Comparison of ENCODE assay signal across 1 cellular context in the genomic region with DNA sequence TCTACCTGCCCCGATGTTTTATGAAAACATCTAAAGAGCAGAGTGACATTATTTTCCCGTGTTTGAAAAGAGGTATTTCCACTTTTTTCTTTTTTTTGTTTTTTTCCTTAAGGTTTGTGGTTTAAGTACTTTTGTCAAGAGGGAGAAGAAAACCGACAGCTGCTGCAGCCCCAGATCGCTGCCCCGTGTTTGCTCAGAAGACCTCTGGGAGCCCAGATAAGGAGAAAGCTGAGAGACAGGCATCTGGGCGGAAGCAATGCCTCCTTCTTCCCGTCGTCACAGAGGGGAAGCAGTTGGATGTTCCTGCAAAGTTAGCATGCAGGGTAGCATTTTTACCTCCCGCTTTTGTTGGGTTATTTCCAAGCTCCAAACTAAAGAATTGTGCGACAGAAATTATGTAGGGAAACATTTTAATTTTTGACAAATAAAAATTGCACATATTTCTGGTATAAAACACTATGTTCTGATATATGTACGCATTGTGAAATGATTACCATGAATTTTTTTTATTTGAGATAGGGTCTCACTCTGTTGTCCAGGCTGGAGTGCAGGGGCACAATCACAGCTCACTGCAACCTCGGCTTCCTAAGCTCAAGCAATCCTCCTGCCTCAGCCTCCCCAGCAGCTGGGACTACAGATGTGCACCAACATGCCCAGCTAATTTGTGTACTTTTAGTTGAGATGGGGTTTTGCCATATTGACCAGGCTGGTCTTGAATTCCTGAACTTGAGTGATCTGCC.
A peak's percentile ranks its signal among the peaks of the same experiment; 100 is the strongest.
TF ChIP-seq lines count a peak whose summit lies in the region.

No MANE protein-coding gene starts in this region.

TF ChIP-seq in K562, 482 proteins besides CTCF, POLR2A, EP300 and RAD21 (continued from another document and continues in another):
- TF ChIP-seq AFF1 (IDR thresholded peaks at IDR 0.05; ENCODE audit: low read depth in 1 of 2, partially characterized antibody in 2 of 2) (peak in 1 of 2 experiments; percentile 48), ZNF347 (CRISPR knock-in tag; IDR thresholded peaks at IDR 0.05; ENCODE audit: low read depth) (no peak), MEF2A (IDR thresholded peaks at IDR 0.05; ENCODE audit: control insufficient read depth, low read depth, low read length) (peak; percentile 22; the same call in 1 of the 2 replicates), ZNF583 (CRISPR knock-in tag; IDR thresholded peaks at IDR 0.05) (no peak), MEF2D (tag; conservative IDR thresholded peaks at IDR 0.05; ENCODE audit: low read depth) (no peak), RCOR1 (IDR thresholded peaks at IDR 0.05; ENCODE audit: borderline replicate concordance in 1 of 2, low read depth in 2 of 2, low read length in 2 of 2) (peak; percentile 66 to 92; a peak in 3 of 4 replicates), BCL6 (CRISPR knock-in tag; IDR thresholded peaks at IDR 0.05) (no peak), DACH1 (IDR thresholded peaks at IDR 0.05; ENCODE audit: partially characterized antibody) (no peak), ZNF184 (CRISPR knock-in tag; IDR thresholded peaks at IDR 0.05) (no peak), MCM5 (IDR thresholded peaks at IDR 0.05; ENCODE audit: low read depth) (no peak), ELF1 (tag; IDR thresholded peaks at IDR 0.05) (peak; percentile 49; the same call in 1 of the 2 replicates), PTTG1 (tag; IDR thresholded peaks at IDR 0.05; ENCODE audit: low read depth) (no peak), ATF7 (IDR thresholded peaks at IDR 0.05) (peak; percentile 50; the same call in 1 of the 2 replicates), KLF1 (tag; IDR thresholded peaks at IDR 0.05) (no peak), BDP1 (IDR thresholded peaks at IDR 0.05; ENCODE audit: insufficient read depth, insufficient read length) (no peak), ZNF444 (CRISPR knock-in tag; IDR thresholded peaks at IDR 0.05) (no peak), ELF2 (CRISPR knock-in tag; IDR thresholded peaks at IDR 0.05) (no peak), ZNF507 (tag; conservative IDR thresholded peaks at IDR 0.05) (no peak), SRSF9 (IDR thresholded peaks at IDR 0.05; ENCODE audit: borderline replicate concordance, low read depth, low read length) (no peak), PBX2 (CRISPR knock-in tag; IDR thresholded peaks at IDR 0.05; ENCODE audit: low read depth) (no peak), PBX2 (tag; conservative IDR thresholded peaks at IDR 0.05; ENCODE audit: low read depth) (peak; percentile 48; the same call in 1 of the 2 replicates), HDGF (IDR thresholded peaks at IDR 0.05) (no peak), ZNF644 (tag; IDR thresholded peaks at IDR 0.05; ENCODE audit: low read depth) (0 out of 2 replicates have a peak, but pooled peaks have one; percentile 28), EGR1 (conservative IDR thresholded peaks at IDR 0.05) (no peak; the same call in 1 of the 2 replicates), ZNF146 (CRISPR knock-in tag; IDR thresholded peaks at IDR 0.05; ENCODE audit: unreplicated experiment) (no peak), KAT2B (IDR thresholded peaks at IDR 0.05; ENCODE audit: low read depth, low read length) (no peak), RUNX1 (IDR thresholded peaks at IDR 0.05; ENCODE audit: low read depth) (peak; percentile 69; the same call in 1 of the 2 replicates), ZC3H11A (IDR thresholded peaks at IDR 0.05; ENCODE audit: low read depth, low read length) (no peak), FOXJ3 (CRISPR knock-in tag; IDR thresholded peaks at IDR 0.05) (no peak), THAP7 (CRISPR knock-in tag; IDR thresholded peaks at IDR 0.05) (no peak), EZH2 (IDR thresholded peaks at IDR 0.05; ENCODE audit: borderline replicate concordance, low read depth, low read length) (no peak), ZNF263 (CRISPR knock-in tag; IDR thresholded peaks at IDR 0.05; ENCODE audit: borderline replicate concordance) (no peak), CCNT2 (IDR thresholded peaks at IDR 0.05; ENCODE audit: borderline replicate concordance, extremely low read depth, insufficient read length, low read depth, low read length) (peak; percentile 76), MCM3 (IDR thresholded peaks at IDR 0.05) (no peak), ZNF75A (CRISPR knock-in tag; IDR thresholded peaks at IDR 0.05) (no peak), MIER1 (IDR thresholded peaks at IDR 0.05; ENCODE audit: low read depth) (no peak), CBFA2T2 (conservative IDR thresholded peaks at IDR 0.05) (peak; percentile 97), FOXM1 (IDR thresholded peaks at IDR 0.05; ENCODE audit: low read depth) (peak; percentile 94), FOXM1 (CRISPR knock-in tag; IDR thresholded peaks at IDR 0.05; ENCODE audit: low read depth) (no peak), SOX6 (IDR thresholded peaks at IDR 0.05) (peak; percentile 90), TAF9B (IDR thresholded peaks at IDR 0.05; ENCODE audit: partially characterized antibody) (no peak)
- TF ChIP-seq, protein P1, sequence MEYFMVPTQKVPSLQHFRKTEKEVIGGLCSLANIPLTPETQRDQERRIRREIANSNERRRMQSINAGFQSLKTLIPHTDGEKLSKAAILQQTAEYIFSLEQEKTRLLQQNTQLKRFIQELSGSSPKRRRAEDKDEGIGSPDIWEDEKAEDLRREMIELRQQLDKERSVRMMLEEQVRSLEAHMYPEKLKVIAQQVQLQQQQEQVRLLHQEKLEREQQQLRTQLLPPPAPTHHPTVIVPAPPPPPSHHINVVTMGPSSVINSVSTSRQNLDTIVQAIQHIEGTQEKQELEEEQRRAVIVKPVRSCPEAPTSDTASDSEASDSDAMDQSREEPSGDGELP (CRISPR knock-in tag; IDR thresholded peaks at IDR 0.05; ENCODE audit: borderline replicate concordance), result peak; percentile 34; the same call in 1 of the 2 replicates
- TF ChIP-seq, protein P2, sequence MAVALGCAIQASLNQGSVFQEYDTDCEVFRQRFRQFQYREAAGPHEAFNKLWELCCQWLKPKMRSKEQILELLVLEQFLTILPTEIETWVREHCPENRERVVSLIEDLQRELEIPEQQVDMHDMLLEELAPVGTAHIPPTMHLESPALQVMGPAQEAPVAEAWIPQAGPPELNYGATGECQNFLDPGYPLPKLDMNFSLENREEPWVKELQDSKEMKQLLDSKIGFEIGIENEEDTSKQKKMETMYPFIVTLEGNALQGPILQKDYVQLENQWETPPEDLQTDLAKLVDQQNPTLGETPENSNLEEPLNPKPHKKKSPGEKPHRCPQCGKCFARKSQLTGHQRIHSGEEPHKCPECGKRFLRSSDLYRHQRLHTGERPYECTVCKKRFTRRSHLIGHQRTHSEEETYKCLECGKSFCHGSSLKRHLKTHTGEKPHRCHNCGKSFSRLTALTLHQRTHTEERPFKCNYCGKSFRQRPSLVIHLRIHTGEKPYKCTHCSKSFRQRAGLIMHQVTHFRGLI (CRISPR knock-in tag; IDR thresholded peaks at IDR 0.05), result peak; percentile 62; the same call in 1 of the 2 replicates
- TF ChIP-seq, protein P3, sequence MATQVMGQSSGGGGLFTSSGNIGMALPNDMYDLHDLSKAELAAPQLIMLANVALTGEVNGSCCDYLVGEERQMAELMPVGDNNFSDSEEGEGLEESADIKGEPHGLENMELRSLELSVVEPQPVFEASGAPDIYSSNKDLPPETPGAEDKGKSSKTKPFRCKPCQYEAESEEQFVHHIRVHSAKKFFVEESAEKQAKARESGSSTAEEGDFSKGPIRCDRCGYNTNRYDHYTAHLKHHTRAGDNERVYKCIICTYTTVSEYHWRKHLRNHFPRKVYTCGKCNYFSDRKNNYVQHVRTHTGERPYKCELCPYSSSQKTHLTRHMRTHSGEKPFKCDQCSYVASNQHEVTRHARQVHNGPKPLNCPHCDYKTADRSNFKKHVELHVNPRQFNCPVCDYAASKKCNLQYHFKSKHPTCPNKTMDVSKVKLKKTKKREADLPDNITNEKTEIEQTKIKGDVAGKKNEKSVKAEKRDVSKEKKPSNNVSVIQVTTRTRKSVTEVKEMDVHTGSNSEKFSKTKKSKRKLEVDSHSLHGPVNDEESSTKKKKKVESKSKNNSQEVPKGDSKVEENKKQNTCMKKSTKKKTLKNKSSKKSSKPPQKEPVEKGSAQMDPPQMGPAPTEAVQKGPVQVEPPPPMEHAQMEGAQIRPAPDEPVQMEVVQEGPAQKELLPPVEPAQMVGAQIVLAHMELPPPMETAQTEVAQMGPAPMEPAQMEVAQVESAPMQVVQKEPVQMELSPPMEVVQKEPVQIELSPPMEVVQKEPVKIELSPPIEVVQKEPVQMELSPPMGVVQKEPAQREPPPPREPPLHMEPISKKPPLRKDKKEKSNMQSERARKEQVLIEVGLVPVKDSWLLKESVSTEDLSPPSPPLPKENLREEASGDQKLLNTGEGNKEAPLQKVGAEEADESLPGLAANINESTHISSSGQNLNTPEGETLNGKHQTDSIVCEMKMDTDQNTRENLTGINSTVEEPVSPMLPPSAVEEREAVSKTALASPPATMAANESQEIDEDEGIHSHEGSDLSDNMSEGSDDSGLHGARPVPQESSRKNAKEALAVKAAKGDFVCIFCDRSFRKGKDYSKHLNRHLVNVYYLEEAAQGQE (CRISPR knock-in tag; IDR thresholded peaks at IDR 0.05; ENCODE audit: low read depth), result no peak
- TF ChIP-seq, protein P4, sequence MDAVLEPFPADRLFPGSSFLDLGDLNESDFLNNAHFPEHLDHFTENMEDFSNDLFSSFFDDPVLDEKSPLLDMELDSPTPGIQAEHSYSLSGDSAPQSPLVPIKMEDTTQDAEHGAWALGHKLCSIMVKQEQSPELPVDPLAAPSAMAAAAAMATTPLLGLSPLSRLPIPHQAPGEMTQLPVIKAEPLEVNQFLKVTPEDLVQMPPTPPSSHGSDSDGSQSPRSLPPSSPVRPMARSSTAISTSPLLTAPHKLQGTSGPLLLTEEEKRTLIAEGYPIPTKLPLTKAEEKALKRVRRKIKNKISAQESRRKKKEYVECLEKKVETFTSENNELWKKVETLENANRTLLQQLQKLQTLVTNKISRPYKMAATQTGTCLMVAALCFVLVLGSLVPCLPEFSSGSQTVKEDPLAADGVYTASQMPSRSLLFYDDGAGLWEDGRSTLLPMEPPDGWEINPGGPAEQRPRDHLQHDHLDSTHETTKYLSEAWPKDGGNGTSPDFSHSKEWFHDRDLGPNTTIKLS (IDR thresholded peaks at IDR 0.05; ENCODE audit: borderline replicate concordance, low read depth), result no peak
- TF ChIP-seq, protein P5, sequence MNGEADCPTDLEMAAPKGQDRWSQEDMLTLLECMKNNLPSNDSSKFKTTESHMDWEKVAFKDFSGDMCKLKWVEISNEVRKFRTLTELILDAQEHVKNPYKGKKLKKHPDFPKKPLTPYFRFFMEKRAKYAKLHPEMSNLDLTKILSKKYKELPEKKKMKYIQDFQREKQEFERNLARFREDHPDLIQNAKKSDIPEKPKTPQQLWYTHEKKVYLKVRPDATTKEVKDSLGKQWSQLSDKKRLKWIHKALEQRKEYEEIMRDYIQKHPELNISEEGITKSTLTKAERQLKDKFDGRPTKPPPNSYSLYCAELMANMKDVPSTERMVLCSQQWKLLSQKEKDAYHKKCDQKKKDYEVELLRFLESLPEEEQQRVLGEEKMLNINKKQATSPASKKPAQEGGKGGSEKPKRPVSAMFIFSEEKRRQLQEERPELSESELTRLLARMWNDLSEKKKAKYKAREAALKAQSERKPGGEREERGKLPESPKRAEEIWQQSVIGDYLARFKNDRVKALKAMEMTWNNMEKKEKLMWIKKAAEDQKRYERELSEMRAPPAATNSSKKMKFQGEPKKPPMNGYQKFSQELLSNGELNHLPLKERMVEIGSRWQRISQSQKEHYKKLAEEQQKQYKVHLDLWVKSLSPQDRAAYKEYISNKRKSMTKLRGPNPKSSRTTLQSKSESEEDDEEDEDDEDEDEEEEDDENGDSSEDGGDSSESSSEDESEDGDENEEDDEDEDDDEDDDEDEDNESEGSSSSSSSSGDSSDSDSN (IDR thresholded peaks at IDR 0.05; ENCODE audit: borderline replicate concordance in 1 of 2, low read depth in 2 of 2, low read length in 2 of 2), result no peak
